29 cellular contexts compared by ENCODE assay signal in genomic region chr4:182382941-182383340, GRCh38.
"Had no signal": no experiment of that assay in that cellular context is flagged by ENCODE, and none has a peak within 500 bp of the region (broad histone marks: within the 10 kb centered on the region; RNA-seq: fewer than 3 reads in every experiment).

No MANE protein-coding gene starts in this region.

- DNase-seq: naive thymus-derived CD4-positive, alpha-beta T cell; natural killer cell; nephron progenitor cell; pancreas; psoas muscle; right cardiac atrium; right lobe of liver; sigmoid colon; spleen; stimulated activated CD4-positive, alpha-beta T cell treated with anti-CD3 and anti-CD28 coated beads, Interleukin-12 subunit alpha, Interleukin-12 subunit beta, amount 100 ng/mL, for 4 hours; stimulated activated CD4-positive, alpha-beta T cell treated with anti-CD3 and anti-CD28 coated beads, Interleukin-1b, Interleukin-23, amount 100 ng/mL, for 48 hours; stimulated activated CD4-positive, alpha-beta T cell treated with anti-CD3 and anti-CD28 coated beads, Interleukin-4, amount 100 ng/mL, for 1 hour; stimulated activated CD4-positive, alpha-beta T cell treated with anti-CD3 and anti-CD28 coated beads, Interleukin-4, amount 100 ng/mL, for 4 hours; stimulated activated CD8-positive, alpha-beta memory T cell treated with anti-CD3 and anti-CD28 coated beads, Interleukin-4, amount 100 ng/mL, for 48 hours; stimulated activated naive CD4-positive, alpha-beta T cell; stimulated activated naive CD8-positive, alpha-beta T cell treated with anti-CD3 and anti-CD28 coated beads, Interleukin-15, amount 100 ng/mL, for 72 hours; stimulated activated naive CD8-positive, alpha-beta T cell treated with anti-CD3 and anti-CD28 coated beads, Interleukin-15, Interleukin-2, amounts not matched to agents 100 U/mL and 50 U/mL, for 24 hours; substantia nigra; testis; tibial artery; transverse colon; upper lobe of left lung had no signal

- H3K36me3 Mint-ChIP-seq: naive thymus-derived CD4-positive, alpha-beta T cell; natural killer cell; stimulated activated memory B cell treated with anti-CD40 and anti-IgM and Interleukin-4, amounts not matched to agents 10 μg/mL and 1 μg/mL and 100 μg/mL, for 72 hours had no signal

- H3K9me3 ChIP-seq: pancreas, psoas muscle, right lobe of liver, sigmoid colon, suprapubic skin, testis, tibial artery, transverse colon, upper lobe of left lung, vagina had no signal

- H3K27ac ChIP-seq: pancreas, psoas muscle, right lobe of liver, sigmoid colon, skin epidermis, spleen, suprapubic skin, testis, tibial artery, transverse colon, upper lobe of left lung, vagina had no signal

- H3K4me2 ChIP-seq: neural progenitor cell, smooth muscle cell had no signal

- H3K9me3 Mint-ChIP-seq: stimulated activated naive CD8-positive, alpha-beta T cell treated with anti-CD3 and anti-CD28 coated beads, Interleukin-15, amount 100 ng/mL, for 72 hours had no signal

- H3K4me3 Mint-ChIP-seq: naive thymus-derived CD4-positive, alpha-beta T cell; natural killer cell; nephron progenitor cell; neural progenitor cell; stimulated activated memory B cell treated with anti-CD40 and anti-IgM and Interleukin-4, amounts not matched to agents 10 μg/mL and 1 μg/mL and 100 μg/mL, for 72 hours; stimulated activated naive CD8-positive, alpha-beta T cell treated with anti-CD3 and anti-CD28 coated beads, Interleukin-15, amount 100 ng/mL, for 72 hours had no signal

- H3K27me3 ChIP-seq: neural progenitor cell, pancreas, right lobe of liver, sigmoid colon, spleen, suprapubic skin, testis, tibial artery, transverse colon, upper lobe of left lung, vagina had no signal

- H3K4me1 ChIP-seq: pancreas, psoas muscle, right lobe of liver, spleen, suprapubic skin, testis, tibial artery, transverse colon, upper lobe of left lung, vagina had no signal

- H3K27me3 Mint-ChIP-seq: progenitor cell of endocrine pancreas had no signal

- H3K27ac Mint-ChIP-seq: naive thymus-derived CD4-positive, alpha-beta T cell; natural killer cell; progenitor cell of endocrine pancreas; stimulated activated memory B cell treated with anti-CD40 and anti-IgM and Interleukin-4, amounts not matched to agents 10 μg/mL and 1 μg/mL and 100 μg/mL, for 72 hours; stimulated activated naive CD8-positive, alpha-beta T cell treated with anti-CD3 and anti-CD28 coated beads, Interleukin-15, amount 100 ng/mL, for 72 hours had no signal

- ATAC-seq: naive thymus-derived CD4-positive, alpha-beta T cell; natural killer cell; pancreas; psoas muscle; right cardiac atrium; right lobe of liver; stimulated activated memory B cell treated with anti-CD40 and anti-IgM and Interleukin-4, amounts not matched to agents 10 μg/mL and 1 μg/mL and 100 μg/mL, for 72 hours; stimulated activated naive CD8-positive, alpha-beta T cell treated with anti-CD3 and anti-CD28 coated beads, Interleukin-15, amount 100 ng/mL, for 72 hours; stimulated activated naive CD8-positive, alpha-beta T cell treated with anti-CD3 and anti-CD28 coated beads, Interleukin-15, Interleukin-2, amounts not matched to agents 100 U/mL and 50 U/mL, for 24 hours had no signal

- H3K4me1 Mint-ChIP-seq: naive thymus-derived CD4-positive, alpha-beta T cell; natural killer cell; stimulated activated memory B cell treated with anti-CD40 and anti-IgM and Interleukin-4, amounts not matched to agents 10 μg/mL and 1 μg/mL and 100 μg/mL, for 72 hours; stimulated activated naive CD8-positive, alpha-beta T cell treated with anti-CD3 and anti-CD28 coated beads, Interleukin-15, amount 100 ng/mL, for 72 hours had no signal

- H3K9ac ChIP-seq: neural progenitor cell had no signal

- H3K4me3 ChIP-seq: neural progenitor cell, pancreas, psoas muscle, right lobe of liver, sigmoid colon, skin epidermis, smooth muscle cell, spleen, suprapubic skin, testis, tibial artery, transverse colon, upper lobe of left lung, vagina had no signal

- H3K36me3 ChIP-seq: pancreas, right lobe of liver, sigmoid colon, spleen, suprapubic skin, tibial artery, transverse colon, upper lobe of left lung, vagina had no signal

- H2AFZ ChIP-seq: neural progenitor cell had no signal
